8 cellular contexts compared by ENCODE assay signal in genomic region chr11:6320411-6321207, GRCh38. TPM values are rescaled to one million over a fixed set of nuclear protein-coding genes. Genes with fewer than 3 reads are reported as not detected.
DNase-seq lines count a peak whose midpoint lies in the region; ATAC-seq, FAIRE-seq and TF ChIP-seq lines count a peak whose summit lies in the region.

TSS of gene CAVIN3 (minus strand) at chr11:6320501. CDS start at chr11:6320476, 25 bp downstream.

- H2BK12ac ChIP-seq in mesenchymal stem cell (ENCODE audit: low read length in 2 of 2), result peak within 1 kb of the TSS; percentile 31 to 98

- H2BK120ac ChIP-seq in mesenchymal stem cell (ENCODE audit: low read depth, low read length), result peak within 1 kb of the TSS; percentile 93

- H3K27me3 ChIP-seq in endocrine pancreas (ENCODE audit: control insufficient read depth, insufficient read depth, low read length), result no peaks in the 10 kb centered on the region
- H3K27me3 ChIP-seq in mesenchymal stem cell (ENCODE audit: control insufficient read depth in 1 of 2, insufficient read depth in 1 of 2, low read length in 2 of 2), result no peaks in the 10 kb centered on the region

- peaks cover 73% of the 10 kb centered on the region for H3K27me3 Mint-ChIP-seq in stimulated activated naive CD8-positive, alpha-beta T cell treated with anti-CD3 and anti-CD28 coated beads, Interleukin-15, amount 100 ng/mL, for 72 hours

- peak; percentile 67 for ATAC-seq in GM18868 (IDR thresholded peaks at IDR 0.05; ENCODE audit: unreplicated experiment)
- ATAC-seq in HG03064 (IDR thresholded peaks at IDR 0.05; ENCODE audit: low read depth, unreplicated experiment), result peak; percentile 40
- peak; percentile 86 for ATAC-seq in stimulated activated naive CD8-positive, alpha-beta T cell treated with anti-CD3 and anti-CD28 coated beads, Interleukin-15, amount 100 ng/mL, for 72 hours

- 4% methylated on average over 43 of the region's 44 CpGs for WGBS in mesenchymal stem cell

- H3K4ac ChIP-seq in mesenchymal stem cell (ENCODE audit: low read depth in 1 of 2, low read length in 2 of 2), result peak within 1 kb of the TSS; percentile 100

- H3K4me2 ChIP-seq in mesenchymal stem cell (ENCODE audit: low read length, poor library complexity, severe bottlenecking), result peak within 1 kb of the TSS; percentile 94

- H4K8ac ChIP-seq in mesenchymal stem cell (ENCODE audit: low read length), result peak within 1 kb of the TSS; percentile 99

- H2AK5ac ChIP-seq in mesenchymal stem cell (ENCODE audit: low read length, severe bottlenecking), result peak within 1 kb of the TSS; percentile 95

- H3K4me3 ChIP-seq in endocrine pancreas (ENCODE audit: control insufficient read depth, insufficient read depth, low read length) (no peak within 1 kb of the TSS), mesenchymal stem cell (ENCODE audit: insufficient read depth in 1 of 2, low read depth in 1 of 2, low read length in 2 of 2) (peak within 1 kb of the TSS; percentile 76 to 89)

- no peaks in the 10 kb centered on the region for H3K9me3 ChIP-seq in endocrine pancreas (ENCODE audit: control insufficient read depth, low read length)
- no peaks in the 10 kb centered on the region for H3K9me3 ChIP-seq in mesenchymal stem cell (ENCODE audit: control insufficient read depth, low read length)

- peaks cover 68% of the 10 kb centered on the region for H3K4me1 Mint-ChIP-seq in stimulated activated naive CD8-positive, alpha-beta T cell treated with anti-CD3 and anti-CD28 coated beads, Interleukin-15, amount 100 ng/mL, for 72 hours

- H3K27ac ChIP-seq in mesenchymal stem cell (ENCODE audit: low read length, poor library complexity, severe bottlenecking), result peak within 1 kb of the TSS; percentile 96

- peak within 1 kb of the TSS; percentile 100 for H3K18ac ChIP-seq in mesenchymal stem cell (ENCODE audit: low read depth in 1 of 2, low read length in 2 of 2)

- no peak for FAIRE-seq in D721Med (lab: Jason Lieb, UNC)

- peak within 1 kb of the TSS; percentile 100 for H4K91ac ChIP-seq in mesenchymal stem cell (ENCODE audit: low read length)

- peak within 1 kb of the TSS; percentile 84 to 90 for H3K4me3 Mint-ChIP-seq in stimulated activated naive CD8-positive, alpha-beta T cell treated with anti-CD3 and anti-CD28 coated beads, Interleukin-15, amount 100 ng/mL, for 72 hours

- H3K79me1 ChIP-seq in mesenchymal stem cell (replicated peaks; ENCODE audit: low read length, poor library complexity, severe bottlenecking), result peaks cover 4% of the 10 kb centered on the region

- H3K23ac ChIP-seq in mesenchymal stem cell (ENCODE audit: low read length in 2 of 2), result peak within 1 kb of the TSS in 1 of 2 experiments; percentile 100

- peak within 1 kb of the TSS; percentile 16 for H3K9ac ChIP-seq in endocrine pancreas (ENCODE audit: control insufficient read depth, insufficient read depth, low read length)
- H3K9ac ChIP-seq in mesenchymal stem cell (ENCODE audit: low read length), result peak within 1 kb of the TSS; percentile 99

- peak; percentile 62 for DNase-seq in activated CD4-positive, CD25-positive, alpha-beta regulatory T cell treated with anti-CD3 and anti-CD28 coated beads, Interleukin-2, amount 50 U/mL, for 72 hours
- DNase-seq in mesenchymal stem cell (peak; percentile 94), NCI-H2171 treated with DMSO at 0.1 percent for 48 hours (lab: John Stamatoyannopoulos, UW) (no peak), D721Med (ENCODE audit: insufficient read length, low spot score) (no peak)
- peak; percentile 79 to 84 for DNase-seq in stimulated activated naive CD8-positive, alpha-beta T cell treated with anti-CD3 and anti-CD28 coated beads, Interleukin-15, amount 100 ng/mL, for 72 hours

- peak within 1 kb of the TSS; percentile 78 for H2BK15ac ChIP-seq in mesenchymal stem cell (ENCODE audit: low read depth, poor library complexity, severe bottlenecking)

- TF ChIP-seq CTCF in D721Med (IDR thresholded peaks at IDR 0.05; ENCODE audit: insufficient read depth, missing control alignments), result no peak

- H3K27ac Mint-ChIP-seq in stimulated activated naive CD8-positive, alpha-beta T cell treated with anti-CD3 and anti-CD28 coated beads, Interleukin-15, amount 100 ng/mL, for 72 hours, result peak within 1 kb of the TSS; percentile 94 to 98

- H2BK5ac ChIP-seq in mesenchymal stem cell (ENCODE audit: low read depth, low read length, poor library complexity, severe bottlenecking), result peak within 1 kb of the TSS; percentile 97

- H3K14ac ChIP-seq in mesenchymal stem cell (ENCODE audit: low read length in 2 of 2), result peak within 1 kb of the TSS; percentile 76 to 100

- H3K36me3 ChIP-seq in endocrine pancreas (ENCODE audit: control insufficient read depth, insufficient read depth, low read length) (no peaks in the 10 kb centered on the region), mesenchymal stem cell (ENCODE audit: control insufficient read depth in 1 of 2, insufficient read depth in 2 of 2, low read depth in 1 of 2, low read length in 2 of 2) (peaks cover 0 to 16% of the 10 kb centered on the region in 2 experiments)

- H2AFZ ChIP-seq in mesenchymal stem cell (ENCODE audit: low read depth, low read length), result peak within 1 kb of the TSS; percentile 60

- no peaks in the 10 kb centered on the region for H3K4me1 ChIP-seq in endocrine pancreas (ENCODE audit: control insufficient read depth, insufficient read depth, low read length)
- H3K4me1 ChIP-seq in mesenchymal stem cell (ENCODE audit: control insufficient read depth, insufficient read depth, low read depth, low read length), result peaks cover 26% of the 10 kb centered on the region

- no peaks in the 10 kb centered on the region for H3K9me3 Mint-ChIP-seq in stimulated activated naive CD8-positive, alpha-beta T cell treated with anti-CD3 and anti-CD28 coated beads, Interleukin-15, amount 100 ng/mL, for 72 hours

RNA-seq across cellular contexts. Expression of gene CAVIN3, which starts in this region (rescaled TPM):
- 146 TPM for polyA plus RNA-seq in mesenchymal stem cell (2013, experiment 1 of 2)
- polyA plus RNA-seq in mesenchymal stem cell (2013, experiment 2 of 2), result 151 TPM

Comparison
In these comparisons a context has a peak if more than half of its experiments do, and no peak if none do; other contexts are left out.
1. DNase-seq: peak in activated CD4-positive, CD25-positive, alpha-beta regulatory T cell treated with anti-CD3 and anti-CD28 coated beads, Interleukin-2, amount 50 U/mL, for 72 hours (single experiment), mesenchymal stem cell (single experiment) and stimulated activated naive CD8-positive, alpha-beta T cell treated with anti-CD3 and anti-CD28 coated beads, Interleukin-15, amount 100 ng/mL, for 72 hours (2 of 2); none in NCI-H2171 treated with DMSO at 0.1 percent for 48 hours (single experiment) and D721Med (single experiment).
2. Peak in every context shown above with its lines, with median percentiles within 50 percentile points of each other: ATAC-seq.